20 cellular contexts compared by ENCODE assay signal in genomic region chr1:236261033-236261432, GRCh38. TPM values are rescaled to one million over a fixed set of nuclear protein-coding genes. Genes with fewer than 3 reads are reported as not detected.
DNase-seq lines count a peak whose midpoint lies in the region; ATAC-seq and TF ChIP-seq lines count a peak whose summit lies in the region.
"Had no signal": no experiment of that assay in that cellular context is flagged by ENCODE, and none has a peak within 500 bp of the region (broad histone marks: within the 10 kb centered on the region; RNA-seq: fewer than 3 reads in every experiment).

No MANE protein-coding gene starts in this region.

- no peaks in the 10 kb centered on the region for H3K27me3 ChIP-seq in tibial artery
- no peaks in the 10 kb centered on the region for H3K27me3 ChIP-seq in right lobe of liver
- H3K27me3 ChIP-seq: BE2C had no signal

- peaks cover 24% of the 10 kb centered on the region for H3K4me1 Mint-ChIP-seq in stimulated activated naive CD8-positive, alpha-beta T cell treated with anti-CD3 and anti-CD28 coated beads, Interleukin-15, Interleukin-2, amounts not matched to agents 100 ng/mL and 50 ng/mL, for 24 hours (ENCODE audit: low read depth)
- H3K4me1 Mint-ChIP-seq in activated naive CD8-positive, alpha-beta T cell (ENCODE audit: low read depth): peaks cover 32% of the 10 kb centered on the region
- H3K4me1 Mint-ChIP-seq in endothelial cell (ENCODE audit: unreplicated experiment): no peaks in the 10 kb centered on the region

- peak overlapping the region; percentile 5 for H3K4me3 Mint-ChIP-seq in stimulated activated naive CD8-positive, alpha-beta T cell treated with anti-CD3 and anti-CD28 coated beads, Interleukin-15, Interleukin-2, amounts not matched to agents 100 ng/mL and 50 ng/mL, for 24 hours
- peak overlapping the region; percentile 35 for H3K4me3 Mint-ChIP-seq in activated naive CD8-positive, alpha-beta T cell
- peak overlapping the region; percentile 28 for H3K4me3 Mint-ChIP-seq in endothelial cell (ENCODE audit: unreplicated experiment)
- H3K4me3 Mint-ChIP-seq: CD4-positive, CD25-positive, alpha-beta regulatory T cell; CD8-positive, alpha-beta memory T cell had no signal

- H3K4me3 ChIP-seq in tibial artery (no peak overlapping the region), right lobe of liver (no peak overlapping the region)
- H3K4me3 ChIP-seq: GM23248, HAP-1 had no signal

- no peak for DNase-seq in stimulated activated naive CD8-positive, alpha-beta T cell treated with anti-CD3 and anti-CD28 coated beads, Interleukin-15, Interleukin-2, amounts not matched to agents 100 U/mL and 50 U/mL, for 24 hours
- DNase-seq in endothelial cell (ENCODE audit: low spot score): no peak
- DNase-seq in tibial artery: no peak
- no peak for DNase-seq in NCI-H446 (lab: John Stamatoyannopoulos, UW)
- no peak for DNase-seq in right lobe of liver
- DNase-seq: ACHN; BE2C; C1 segment of cervical spinal cord; CD4-positive, CD25-positive, alpha-beta regulatory T cell; CD8-positive, alpha-beta memory T cell; COR-L47; DMS 273 treated with DMSO at 0.1 percent for 48 hours; DMS53; DND-41; EL; GM23248; IMR-90 had no signal

- intact Hi-C loops in tibial artery (cut with DNase I; ENCODE audit: low total_unique reads) (no loop called here), right lobe of liver (cut with DNase I) (no loop called here)

- H3K9me3 ChIP-seq in tibial artery (peaks cover 3 to 50% (median 11%) of the 10 kb centered on the region in 3 donors), right lobe of liver (no peaks in the 10 kb centered on the region)
- H3K9me3 ChIP-seq: BE2C had no signal

- ATAC-seq in stimulated activated naive CD8-positive, alpha-beta T cell treated with anti-CD3 and anti-CD28 coated beads, Interleukin-15, Interleukin-2, amounts not matched to agents 100 U/mL and 50 U/mL, for 24 hours: no peak
- no peak for ATAC-seq in right lobe of liver

- H3K4me1 ChIP-seq in tibial artery (no peaks in the 10 kb centered on the region), right lobe of liver (no peaks in the 10 kb centered on the region)
- H3K4me1 ChIP-seq: BE2C, HAP-1 had no signal

- H3K36me3 ChIP-seq in tibial artery: peaks cover 26 to 32% (median 27%) of the 10 kb centered on the region in 3 donors
- H3K36me3 ChIP-seq in right lobe of liver: no peaks in the 10 kb centered on the region
- H3K36me3 ChIP-seq: BE2C, HAP-1 had no signal

- WGBS in right lobe of liver (ENCODE audit: insufficient coverage, low coverage, low lambda C conversion rate, missing lambda C conversion rate): 67% methylated on average over 1 of the region's 1 CpG

- H3K36me3 Mint-ChIP-seq in stimulated activated naive CD8-positive, alpha-beta T cell treated with anti-CD3 and anti-CD28 coated beads, Interleukin-15, Interleukin-2, amounts not matched to agents 100 ng/mL and 50 ng/mL, for 24 hours (ENCODE audit: low read depth): peaks cover 77% of the 10 kb centered on the region
- H3K36me3 Mint-ChIP-seq in activated naive CD8-positive, alpha-beta T cell: peaks cover 44% of the 10 kb centered on the region
- H3K36me3 Mint-ChIP-seq in endothelial cell (ENCODE audit: low read depth, unreplicated experiment): peaks cover 37% of the 10 kb centered on the region

- no peaks in the 10 kb centered on the region for H3K27me3 Mint-ChIP-seq in stimulated activated naive CD8-positive, alpha-beta T cell treated with anti-CD3 and anti-CD28 coated beads, Interleukin-15, Interleukin-2, amounts not matched to agents 100 ng/mL and 50 ng/mL, for 24 hours
- H3K27me3 Mint-ChIP-seq in activated naive CD8-positive, alpha-beta T cell: no peaks in the 10 kb centered on the region
- H3K27me3 Mint-ChIP-seq in endothelial cell (ENCODE audit: unreplicated experiment): no peaks in the 10 kb centered on the region

- TF ChIP-seq POLR2A in right lobe of liver (IDR thresholded peaks at IDR 0.05): no peak

- H3K27ac ChIP-seq in tibial artery: no peak overlapping the region
- no peak overlapping the region for H3K27ac ChIP-seq in right lobe of liver
- H3K27ac ChIP-seq: GM23248 had no signal

- H3K27ac Mint-ChIP-seq in stimulated activated naive CD8-positive, alpha-beta T cell treated with anti-CD3 and anti-CD28 coated beads, Interleukin-15, Interleukin-2, amounts not matched to agents 100 ng/mL and 50 ng/mL, for 24 hours: no peak overlapping the region
- peak overlapping the region; percentile 18 for H3K27ac Mint-ChIP-seq in activated naive CD8-positive, alpha-beta T cell
- H3K27ac Mint-ChIP-seq in endothelial cell (ENCODE audit: unreplicated experiment): no peak overlapping the region

- TF ChIP-seq CTCF in endothelial cell (IDR thresholded peaks at IDR 0.05; ENCODE audit: unreplicated experiment): no peak
- TF ChIP-seq CTCF in tibial artery (IDR thresholded peaks at IDR 0.05): no peak
- TF ChIP-seq CTCF in right lobe of liver (IDR thresholded peaks at IDR 0.05): no peak

- H3K9me3 Mint-ChIP-seq in stimulated activated naive CD8-positive, alpha-beta T cell treated with anti-CD3 and anti-CD28 coated beads, Interleukin-15, Interleukin-2, amounts not matched to agents 100 ng/mL and 50 ng/mL, for 24 hours: peaks cover 41% of the 10 kb centered on the region
- peaks cover 35% of the 10 kb centered on the region for H3K9me3 Mint-ChIP-seq in activated naive CD8-positive, alpha-beta T cell (ENCODE audit: low read depth)
- H3K9me3 Mint-ChIP-seq in endothelial cell (ENCODE audit: unreplicated experiment): peaks cover 12% of the 10 kb centered on the region

RNA-seq across cellular contexts. Expression of gene ERO1B, which starts 20.7 kb away (rescaled TPM):
- 6.8 TPM for total RNA-seq in endothelial cell (ENCODE audit: unreplicated experiment)
- 10 to 100 TPM in 5 of 6 experiments, 1 to 10 TPM in 1; 8.0 to 22.5 (median 17.1) TPM for total RNA-seq in right lobe of liver
